1 cellular context compared by ENCODE assay signal in the genomic region with DNA sequence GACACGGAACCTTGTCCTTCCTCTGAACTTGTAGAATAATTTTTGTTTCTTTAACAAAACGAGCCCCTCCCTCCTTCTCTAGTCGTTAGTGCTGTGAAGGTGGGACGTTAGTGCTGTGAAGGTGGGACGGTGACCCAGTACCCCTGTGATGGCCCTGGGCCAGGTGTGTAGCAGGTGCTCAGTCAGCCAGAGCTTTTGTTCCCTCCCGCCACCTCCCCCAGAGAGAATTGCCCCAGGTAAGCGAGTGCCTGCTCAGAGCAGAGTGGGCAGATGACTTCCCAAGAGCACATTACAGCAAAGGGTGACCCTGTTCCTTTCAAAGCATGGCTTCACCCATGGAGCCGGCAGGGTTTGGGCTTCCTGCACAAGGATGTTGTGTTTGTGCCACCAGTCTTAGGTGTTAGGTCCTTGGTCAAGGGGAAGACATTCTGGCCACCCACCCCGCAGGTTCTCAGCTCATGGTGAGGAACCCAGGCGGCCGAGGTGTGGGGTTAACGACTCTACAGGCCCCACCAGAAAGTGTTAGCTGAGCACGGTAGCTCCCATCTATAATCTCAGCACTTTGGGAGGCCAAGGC.
TF ChIP-seq lines count a peak whose summit lies in the region.

No MANE protein-coding gene starts in this region.

TF ChIP-seq in GM12878, 131 proteins besides CTCF, POLR2A, EP300 and RAD21 (continued from another document):
- TF ChIP-seq MLLT1 (IDR thresholded peaks at IDR 0.05) = peak; percentile 57
